ENCODE assay signal across 6 cellular contexts in the genomic region with DNA sequence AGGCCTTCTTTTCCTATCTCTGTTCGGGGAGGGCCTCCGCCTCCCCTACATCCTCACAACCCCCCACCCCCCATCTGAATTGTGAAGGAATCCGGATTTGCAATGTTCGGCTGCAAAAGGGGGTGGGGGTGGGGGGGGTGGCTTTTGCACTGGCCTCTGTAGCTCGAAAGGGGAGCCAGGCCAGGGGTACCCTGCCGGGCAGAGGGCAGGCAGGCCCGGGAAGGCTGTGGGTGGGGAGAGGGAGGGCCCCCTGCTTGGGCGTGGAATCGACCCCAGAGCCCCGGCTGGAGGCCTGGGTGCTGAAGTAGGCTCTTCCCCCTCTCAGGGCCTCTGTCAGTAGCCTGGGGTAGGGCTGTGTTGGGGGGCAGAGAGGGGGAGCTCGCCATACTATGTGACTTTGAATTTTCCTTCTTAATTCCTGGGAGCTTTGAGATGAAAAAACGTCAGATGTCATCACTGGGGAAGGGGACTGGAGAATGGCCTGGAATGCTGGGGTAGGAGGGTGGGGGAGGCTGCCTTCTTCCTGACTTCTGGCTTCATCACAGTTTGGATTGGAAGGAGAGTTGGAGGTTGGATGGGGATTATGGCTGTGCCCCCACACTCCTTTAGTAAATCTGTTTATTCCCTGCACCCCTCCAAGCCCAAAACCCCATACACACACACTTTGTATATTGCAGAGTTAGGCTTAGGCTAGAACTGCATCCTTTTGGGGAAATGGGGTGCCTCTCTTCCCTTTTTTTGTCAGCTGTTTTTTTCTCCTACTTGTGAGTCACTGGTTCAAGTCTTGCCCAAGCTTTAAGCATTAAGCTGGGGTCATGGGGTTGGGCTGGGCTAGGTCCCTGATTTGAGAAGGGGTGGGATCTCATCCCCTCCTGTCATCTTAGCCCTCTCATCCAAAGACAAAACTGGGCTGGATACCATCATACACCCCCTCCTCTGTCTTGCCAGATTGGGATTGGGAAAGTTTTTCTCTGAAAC. TPM values are rescaled to one million over a fixed set of nuclear protein-coding genes. Genes with fewer than 3 reads are reported as not detected.
A peak's percentile ranks its signal among the peaks of the same experiment; 100 is the strongest.
DNase-seq lines count a peak whose midpoint lies in the region; ATAC-seq and TF ChIP-seq lines count a peak whose summit lies in the region.

No MANE protein-coding gene starts in this region.

- H3K4me3 ChIP-seq in fibroblast of the aortic adventitia (ENCODE audit: low read depth, low read length), result peak overlapping the region; percentile 89
- H3K4me3 ChIP-seq in stomach, result peak overlapping the region; percentile 66 to 80 (median 69)

- intact Hi-C loops in stomach (cut with DNase I; ENCODE audit: low total_unique reads), result no loop called here

- no peaks in the 10 kb centered on the region for H3K36me3 ChIP-seq in stomach

- TF ChIP-seq CTCF in fibroblast of the aortic adventitia (IDR thresholded peaks at IDR 0.05; ENCODE audit: insufficient read depth, low read length) (no peak), stomach (IDR thresholded peaks at IDR 0.05) (no peak)

- peaks cover 0 to 13% (median 0%) of the 10 kb centered on the region in 3 donors for H3K27me3 ChIP-seq in stomach

- WGBS in stomach, 5 donors, result 9 to 26% (median 16%) methylated on average over 10 to 12 of the region's 12 CpGs

- TF ChIP-seq POLR2A in stomach (IDR thresholded peaks at IDR 0.05), result no peak

- DNase-seq in RKO (ENCODE audit: low spot score), result peak; percentile 63
- peak; percentile 87 for DNase-seq in fibroblast of the aortic adventitia (ENCODE audit: low read depth)
- no peak for DNase-seq in stomach
- DNase-seq in stimulated activated CD4-positive, alpha-beta T cell treated with anti-CD3 and anti-CD28 coated beads, Interleukin-1b, Interleukin-23, amount 100 ng/mL, for 48 hours, result no peak
- DNase-seq in hippocampal formation (lab: John Stamatoyannopoulos, UW), result no peak

- H3K9me3 ChIP-seq in stomach, result no peaks in the 10 kb centered on the region

- H3K4me1 ChIP-seq in stomach, result peaks cover 27 to 70% (median 56%) of the 10 kb centered on the region in 4 donors

- no peak for TF ChIP-seq EP300 in stomach (IDR thresholded peaks at IDR 0.05)

- peak overlapping the region; percentile 21 to 98 (median 96) for H3K27ac ChIP-seq in stomach

- no peak for ATAC-seq in GM19452 (IDR thresholded peaks at IDR 0.05; ENCODE audit: unreplicated experiment)

RNA-seq across cellular contexts. Expression of a gene that starts 1.3 kb away (rescaled TPM):
- 381 and 541 TPM in 2 replicates for total RNA-seq in fibroblast of the aortic adventitia (ENCODE audit: low replicate concordance)
- 100 to 1,000 TPM in 4 of 5 donors, 10 to 100 TPM in 1; 97.8 to 510 (median 129) TPM for total RNA-seq in stomach
- polyA plus RNA-seq in stomach, result 10 to 100 TPM; 13.5 to 25.9 (median 13.6) TPM

RNA-seq across cellular contexts. Expression of a gene that starts 17.8 kb away (rescaled TPM):
- total RNA-seq in fibroblast of the aortic adventitia (ENCODE audit: low replicate concordance) (not detected in 2 replicates), stomach (not detected)
- polyA plus RNA-seq in stomach, result not detected

RNA-seq across cellular contexts. Expression of a gene that starts 18.4 kb away (rescaled TPM):
- total RNA-seq in fibroblast of the aortic adventitia (ENCODE audit: low replicate concordance) (89.0 and 102 TPM in 2 replicates), stomach (100 to 1,000 TPM in 4 of 5 donors, 10 to 100 TPM in 1; 81.9 to 343 (median 209) TPM)
- 100 to 1,000 TPM; 138 to 477 (median 147) TPM for polyA plus RNA-seq in stomach

RNA-seq across cellular contexts. Expression of a gene that starts 40.7 kb away (rescaled TPM):
- 41.8 and 54.2 TPM in 2 replicates for total RNA-seq in fibroblast of the aortic adventitia (ENCODE audit: low replicate concordance)
- total RNA-seq in stomach, result 10 to 100 TPM in 2 of 5 donors, 1 to 10 TPM in 2, not detected in 1; 1.7 to 12.1 (median 8.3) TPM
- polyA plus RNA-seq in stomach, result 10 to 100 TPM; 14.1 to 16.6 (median 16.3) TPM

RNA-seq across cellular contexts. Expression of a gene that starts 51.0 kb away (rescaled TPM):
- total RNA-seq in fibroblast of the aortic adventitia (ENCODE audit: low replicate concordance) (4.7 and 25.0 TPM in 2 replicates), stomach (10 to 100 TPM in 1 of 5 donors, 1 to 10 TPM in 4; 1.2 to 16.7 (median 2.7) TPM)
- polyA plus RNA-seq in stomach, result 1 to 10 TPM; 1.1 to 3.8 (median 2.2) TPM

Comparison
In these comparisons a context has a peak if more than half of its experiments do, and no peak if none do; other contexts are left out.
1. DNase-seq: peak in RKO (single experiment) and fibroblast of the aortic adventitia (single experiment); none in stomach (single experiment), stimulated activated CD4-positive, alpha-beta T cell treated with anti-CD3 and anti-CD28 coated beads, Interleukin-1b, Interleukin-23, amount 100 ng/mL, for 48 hours (single experiment) and hippocampal formation (0 of 2).